9 cellular contexts compared by ENCODE assay signal in genomic region chr2:197286805-197287595, GRCh38. TPM values are rescaled to one million over a fixed set of nuclear protein-coding genes. Genes with fewer than 3 reads are reported as not detected.
DNase-seq lines count a peak whose midpoint lies in the region; ATAC-seq, FAIRE-seq and TF ChIP-seq lines count a peak whose summit lies in the region.
"Had no signal": no experiment of that assay in that cellular context is flagged by ENCODE, and none has a peak within 500 bp of the region (broad histone marks: within the 10 kb centered on the region; RNA-seq: fewer than 3 reads in every experiment).

No MANE protein-coding gene starts in this region.

- ATAC-seq in HG03354 (IDR thresholded peaks at IDR 0.05; ENCODE audit: poor library complexity, severe bottlenecking, unreplicated experiment) (peak; percentile 85), T-helper 17 cell (peak; percentile 95)

- H3K27me3 Mint-ChIP-seq in T-helper 17 cell (no peaks in the 10 kb centered on the region), osteocyte (ENCODE audit: unreplicated experiment) (no peaks in the 10 kb centered on the region)

- no peak for TF ChIP-seq CTCF in osteocyte (IDR thresholded peaks at IDR 0.05)

- FAIRE-seq in GM19239 (lab: Jason Lieb, UNC), result peak; percentile 97

- no peak overlapping the region for H3K27ac ChIP-seq in epithelial cell of prostate
- H3K27ac ChIP-seq: KMS-11 had no signal

- DNase-seq in CD1c-positive myeloid dendritic cell (ENCODE audit: extremely low spot score) (peak; percentile 80), GM19239 (ENCODE audit: insufficient read length, low spot score) (no peak), T-helper 17 cell (no peak), epithelial cell of prostate (ENCODE audit: low read depth, low spot score) (peak; percentile 76), osteocyte (ENCODE audit: extremely low spot score, unreplicated experiment) (no peak), AML-193 (lab: John Stamatoyannopoulos, UW) (no peak), NCI-H2107 (lab: John Stamatoyannopoulos, UW) (no peak)

- H3K4me1 Mint-ChIP-seq in T-helper 17 cell (peaks cover 57% of the 10 kb centered on the region), osteocyte (ENCODE audit: unreplicated experiment) (peaks cover 15% of the 10 kb centered on the region)

- H3K27ac Mint-ChIP-seq in T-helper 17 cell (peak overlapping the region; percentile 99), osteocyte (ENCODE audit: unreplicated experiment) (peak overlapping the region; percentile 84)

- H3K9me3 Mint-ChIP-seq in osteocyte (ENCODE audit: unreplicated experiment), result peaks cover 5% of the 10 kb centered on the region

- peaks cover 4% of the 10 kb centered on the region for H3K36me3 Mint-ChIP-seq in T-helper 17 cell (ENCODE audit: low read depth)
- no peaks in the 10 kb centered on the region for H3K36me3 Mint-ChIP-seq in osteocyte (ENCODE audit: unreplicated experiment)

- H3K9me3 ChIP-seq in T-helper 17 cell (ENCODE audit: control insufficient read depth, low read length, poor library complexity, severe bottlenecking), result no peaks in the 10 kb centered on the region

- H3K4me3 Mint-ChIP-seq in T-helper 17 cell (peak overlapping the region; percentile 91), osteocyte (ENCODE audit: unreplicated experiment) (no peak overlapping the region)

RNA-seq across cellular contexts. Expression of gene ANKRD44, which starts 23.6 kb away (rescaled TPM):
- 100 to 1,000 TPM; 232 to 246 TPM for total RNA-seq in T-helper 17 cell
- 14.3 and 16.6 TPM in 2 replicates for total RNA-seq in osteocyte

Comparison
In these comparisons a context has a peak if more than half of its experiments do, and no peak if none do; other contexts are left out.
1. DNase-seq: peak in CD1c-positive myeloid dendritic cell (single experiment) and epithelial cell of prostate (single experiment); none in GM19239 (single experiment), T-helper 17 cell (0 of 3), osteocyte (single experiment), AML-193 (0 of 2) and NCI-H2107 (single experiment).
2. RNA of gene ANKRD44, which starts 23.6 kb away (total RNA-seq): 232 to 246 TPM in T-helper 17 cell; 14.3 to 16.6 TPM in osteocyte; every median in the first group is over 10 times any median in the second.